Comparison of ENCODE assay signal across 11 cellular contexts in the genomic region with DNA sequence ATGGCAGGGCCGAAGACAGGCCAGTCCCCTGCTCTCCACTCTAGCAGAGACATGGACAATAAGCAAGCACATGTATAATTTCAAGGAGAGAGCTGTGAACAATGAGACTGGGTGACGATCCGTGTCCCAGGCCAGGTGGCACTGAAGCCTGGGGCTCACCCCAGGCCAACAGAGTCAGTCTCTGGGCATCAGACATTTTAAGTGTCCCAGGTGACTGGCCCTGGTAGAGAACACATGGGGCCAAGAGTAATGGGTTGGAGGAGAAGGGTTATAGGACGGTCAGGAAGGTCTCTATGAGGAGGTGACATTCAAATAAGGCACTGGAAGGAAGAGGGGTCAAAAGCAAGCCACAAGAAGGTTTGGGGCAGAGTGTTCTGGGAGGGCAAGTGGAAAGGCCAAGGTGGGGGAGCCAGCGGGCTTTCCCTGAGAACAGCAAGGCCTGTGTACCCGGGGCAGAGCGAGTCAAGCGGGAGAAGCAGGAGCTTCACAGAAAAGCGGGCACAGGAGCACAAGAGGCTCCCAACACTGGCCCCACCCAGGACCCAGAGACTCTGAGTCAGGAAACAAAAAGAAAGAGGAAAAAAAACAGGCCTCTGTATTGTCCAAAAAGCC. TPM values are rescaled to one million over a fixed set of nuclear protein-coding genes. Genes with fewer than 3 reads are reported as not detected.
DNase-seq lines count a peak whose midpoint lies in the region; ATAC-seq, FAIRE-seq and TF ChIP-seq lines count a peak whose summit lies in the region.
"Had no signal": no experiment of that assay in that cellular context is flagged by ENCODE, and none has a peak within 500 bp of the region (broad histone marks: within the 10 kb centered on the region; RNA-seq: fewer than 3 reads in every experiment).

No MANE protein-coding gene starts in this region.

- peaks cover 19 to 52% of the 10 kb centered on the region in 2 donors for H3K4me1 ChIP-seq in thyroid gland
- peaks cover 7 to 24% of the 10 kb centered on the region in 2 donors for H3K4me1 ChIP-seq in kidney (ENCODE audit: control insufficient read depth in 1 of 2, insufficient read depth in 1 of 2, low read depth in 1 of 2, low read length in 2 of 2)

- H3K9me3 ChIP-seq in thyroid gland, result no peaks in the 10 kb centered on the region
- H3K9me3 ChIP-seq in kidney (ENCODE audit: control insufficient read depth in 1 of 2, low read length in 2 of 2), result no peaks in the 10 kb centered on the region

- H3K9ac ChIP-seq in kidney (ENCODE audit: low read length in 2 of 2), result peak overlapping the region in 1 of 2 donors; percentile 89

- TF ChIP-seq POLR2A in thyroid gland (IDR thresholded peaks at IDR 0.05), result no peak

- peak overlapping the region; percentile 98 for H3K4me3 Mint-ChIP-seq in activated T-cell treated with anti-CD3 and anti-CD28 coated beads, Interleukin-2, amount 50 U/mL, for 4 hours
- H3K4me3 Mint-ChIP-seq in activated T-helper 2 cell treated with anti-CD3 and anti-CD28 coated beads, Interferon-gamma antibody, Interleukin-2, Interleukin-4, amounts not matched to agents 10 μg/mL and 5 μg/mL and 100 μg/mL, durations not matched to agents 14 hours and 24 hours and 36 hours (ENCODE audit: low read depth), result peak overlapping the region; percentile 99
- peak overlapping the region; percentile 95 for H3K4me3 Mint-ChIP-seq in memory B cell

- peaks cover 78% of the 10 kb centered on the region for H3K4me1 Mint-ChIP-seq in activated T-cell treated with anti-CD3 and anti-CD28 coated beads, Interleukin-2, amount 50 U/mL, for 4 hours (ENCODE audit: low read depth)
- H3K4me1 Mint-ChIP-seq in activated T-helper 2 cell treated with anti-CD3 and anti-CD28 coated beads, Interferon-gamma antibody, Interleukin-2, Interleukin-4, amounts not matched to agents 10 μg/mL and 5 μg/mL and 100 μg/mL, durations not matched to agents 14 hours and 24 hours and 36 hours (ENCODE audit: low read depth), result peaks cover 60% of the 10 kb centered on the region
- peaks cover 56% of the 10 kb centered on the region for H3K4me1 Mint-ChIP-seq in memory B cell

- H3K27me3 Mint-ChIP-seq in activated T-cell treated with anti-CD3 and anti-CD28 coated beads, Interleukin-2, amount 50 U/mL, for 4 hours (ENCODE audit: low read depth), result no peaks in the 10 kb centered on the region
- H3K27me3 Mint-ChIP-seq in activated T-helper 2 cell treated with anti-CD3 and anti-CD28 coated beads, Interferon-gamma antibody, Interleukin-2, Interleukin-4, amounts not matched to agents 10 μg/mL and 5 μg/mL and 100 μg/mL, durations not matched to agents 14 hours and 24 hours and 36 hours (ENCODE audit: low read depth), result no peaks in the 10 kb centered on the region
- no peaks in the 10 kb centered on the region for H3K27me3 Mint-ChIP-seq in memory B cell

- H3K27ac Mint-ChIP-seq in activated T-helper 2 cell treated with anti-CD3 and anti-CD28 coated beads, Interferon-gamma antibody, Interleukin-2, Interleukin-4, amounts not matched to agents 10 μg/mL and 5 μg/mL and 100 μg/mL, durations not matched to agents 14 hours and 24 hours and 36 hours, result peak overlapping the region; percentile 99
- H3K27ac Mint-ChIP-seq in memory B cell, result peak overlapping the region; percentile 92

- intact Hi-C loops in activated T-helper 2 cell treated with anti-CD3 and anti-CD28 coated beads, Interferon-gamma antibody, Interleukin-2, Interleukin-4, amounts not matched to agents 10 μg/mL and 5 μg/mL and 100 μg/mL, durations not matched to agents 14 hours and 24 hours and 36 hours (cut with micrococcal nuclease), result loop anchor here (1.0 to 10.0 kb wide), 3 partner anchors 50 to 874 kb away; no protein-coding TSS in a partner anchor
- intact Hi-C loops in thyroid gland (cut with DNase I), result no loop called here
- intact Hi-C loops in kidney (cut with DNase I), result no loop called here

- no peaks in the 10 kb centered on the region for H3K9me3 Mint-ChIP-seq in activated T-cell treated with anti-CD3 and anti-CD28 coated beads, Interleukin-2, amount 50 U/mL, for 4 hours
- no peaks in the 10 kb centered on the region for H3K9me3 Mint-ChIP-seq in activated T-helper 2 cell treated with anti-CD3 and anti-CD28 coated beads, Interferon-gamma antibody, Interleukin-2, Interleukin-4, amounts not matched to agents 10 μg/mL and 5 μg/mL and 100 μg/mL, durations not matched to agents 14 hours and 24 hours and 36 hours
- H3K9me3 Mint-ChIP-seq in memory B cell, result no peaks in the 10 kb centered on the region

- H3K27me3 ChIP-seq in thyroid gland, result no peaks in the 10 kb centered on the region

- 81 to 88% methylated on average over 8 to 9 of the region's 9 CpGs for WGBS in thyroid gland, 2 donors

- H3K36me3 ChIP-seq in thyroid gland (no peaks in the 10 kb centered on the region), kidney (ENCODE audit: control insufficient read depth in 1 of 2, insufficient read depth in 2 of 2, low read length in 2 of 2) (no peaks in the 10 kb centered on the region)

- H3K4me3 ChIP-seq in thyroid gland (replicated peaks in 1 of 3) (no peak overlapping the region), kidney (ENCODE audit: low read length in 2 of 2) (no peak overlapping the region)

- no peak for TF ChIP-seq CTCF in thyroid gland (IDR thresholded peaks at IDR 0.05)
- no peak for TF ChIP-seq CTCF in kidney (IDR thresholded peaks at IDR 0.05; ENCODE audit: borderline replicate concordance, extremely low read depth, insufficient read depth)

- no peak for ATAC-seq in activated T-cell treated with anti-CD3 and anti-CD28 coated beads, Interleukin-2, amount 50 U/mL, for 4 hours
- no peak for ATAC-seq in memory B cell (ENCODE audit: low read depth)
- no peak for ATAC-seq in GM18520 (IDR thresholded peaks at IDR 0.05; ENCODE audit: unreplicated experiment)

- no peak for FAIRE-seq in kidney (lab: Jason Lieb, UNC)

- H3K36me3 Mint-ChIP-seq in activated T-cell treated with anti-CD3 and anti-CD28 coated beads, Interleukin-2, amount 50 U/mL, for 4 hours (ENCODE audit: insufficient read depth), result peaks cover 16% of the 10 kb centered on the region
- H3K36me3 Mint-ChIP-seq in activated T-helper 2 cell treated with anti-CD3 and anti-CD28 coated beads, Interferon-gamma antibody, Interleukin-2, Interleukin-4, amounts not matched to agents 10 μg/mL and 5 μg/mL and 100 μg/mL, durations not matched to agents 14 hours and 24 hours and 36 hours (ENCODE audit: low read depth), result peaks cover 82% of the 10 kb centered on the region
- peaks cover 19% of the 10 kb centered on the region for H3K36me3 Mint-ChIP-seq in memory B cell

- DNase-seq in activated T-cell treated with anti-CD3 and anti-CD28 coated beads, Interleukin-2, amount 50 U/mL, for 4 hours, result no peak
- DNase-seq in activated T-cell treated with anti-CD3 and anti-CD28 coated beads for 4 hours (no peak), memory B cell (ENCODE audit: low spot score in 2 of 2) (no peak), thyroid gland (no peak), kidney (no peak), NOMO-1 treated with DMSO at 0.1 percent for 48 hours (lab: John Stamatoyannopoulos, UW; ENCODE audit: unreplicated experiment) (no peak)
- DNase-seq in activated T-helper 2 cell treated with anti-CD3 and anti-CD28 coated beads, Interferon-gamma antibody, Interleukin-2, Interleukin-4, amounts not matched to agents 10 μg/mL and 5 μg/mL and 100 μg/mL, durations not matched to agents 14 hours and 24 hours and 36 hours (ENCODE audit: low spot score), result no peak
- DNase-seq: NCI-H774 had no signal

- H3K27ac ChIP-seq in thyroid gland, result peak overlapping the region in 2 of 3 donors; percentile 66
- H3K27ac ChIP-seq in kidney (ENCODE audit: low read depth in 2 of 2, low read length in 2 of 2), result peak overlapping the region in 1 of 2 donors; percentile 78

RNA-seq across cellular contexts. Expression of a gene that starts 1.1 kb away (rescaled TPM):
- 10 to 100 TPM; 77.2 to 81.7 (median 80.6) TPM for total RNA-seq in activated T-cell treated with anti-CD3 and anti-CD28 coated beads, Interleukin-2, amount 50 U/mL, for 4 hours
- total RNA-seq in activated T-helper 2 cell treated with anti-CD3 and anti-CD28 coated beads, Interferon-gamma antibody, Interleukin-2, Interleukin-4, amounts not matched to agents 10 μg/mL and 5 μg/mL and 100 μg/mL, durations not matched to agents 14 hours and 24 hours and 36 hours, result 152 TPM in 2 replicates
- 10 to 100 TPM; 10.0 to 17.0 (median 12.5) TPM for total RNA-seq in thyroid gland
- 52.1 TPM for total RNA-seq in kidney
- polyA plus RNA-seq in kidney (ENCODE audit: insufficient read depth, low read depth, low replicate concordance), result 6.1 TPM

RNA-seq across cellular contexts. Expression of a gene that starts 59.2 kb away (rescaled TPM):
- 1 to 10 TPM in 1 of 3 donors, under 1 TPM in 1, not detected in 1; 0.84 to 1.0 TPM for total RNA-seq in activated T-cell treated with anti-CD3 and anti-CD28 coated beads, Interleukin-2, amount 50 U/mL, for 4 hours
- not detected in 2 replicates for total RNA-seq in activated T-helper 2 cell treated with anti-CD3 and anti-CD28 coated beads, Interferon-gamma antibody, Interleukin-2, Interleukin-4, amounts not matched to agents 10 μg/mL and 5 μg/mL and 100 μg/mL, durations not matched to agents 14 hours and 24 hours and 36 hours
- total RNA-seq in thyroid gland, result not detected
- total RNA-seq in kidney, result not detected
- not detected for polyA plus RNA-seq in kidney (ENCODE audit: insufficient read depth, low read depth, low replicate concordance)
- total RNA-seq: dermis microvascular lymphatic vessel endothelial cell, kidney epithelial cell had no signal
